In the genomic region with DNA sequence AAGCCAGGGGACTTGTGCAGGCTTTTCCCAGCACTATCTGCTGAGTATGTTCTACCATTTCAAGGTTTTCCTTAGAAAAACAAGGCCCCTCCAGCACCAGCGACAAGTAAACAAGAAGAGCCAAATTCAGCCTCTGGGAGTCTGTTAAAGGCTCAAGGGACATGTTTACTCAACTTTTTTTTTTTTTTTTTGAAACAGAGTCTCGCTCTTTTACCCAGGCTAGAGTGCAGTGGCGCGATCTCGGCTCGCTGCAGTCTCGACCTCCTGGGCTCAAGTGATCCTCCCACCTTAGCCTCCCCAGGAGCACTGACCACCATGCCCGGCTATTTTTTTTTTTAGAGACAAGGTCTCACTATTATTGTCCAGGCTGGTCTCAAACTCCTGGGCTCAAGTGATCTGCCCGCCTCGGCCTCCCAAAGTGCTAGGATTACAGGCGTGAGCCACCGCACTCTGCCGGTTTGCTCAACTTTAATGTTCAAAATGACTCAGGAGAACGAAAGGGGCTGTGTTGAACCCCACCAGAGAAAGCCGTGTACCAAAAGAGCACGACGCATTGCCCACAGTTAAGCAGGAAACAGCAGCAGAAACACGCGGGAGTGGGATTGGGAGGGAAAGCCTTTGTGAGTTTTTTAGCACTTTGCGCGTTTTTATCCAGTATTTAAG, we compare ENCODE assay signal across 8 cellular contexts. TPM values are rescaled to one million over a fixed set of nuclear protein-coding genes. Genes with fewer than 3 reads are reported as not detected.
A peak's percentile ranks its signal among the peaks of the same experiment; 100 is the strongest.
DNase-seq lines count a peak whose midpoint lies in the region; ATAC-seq and TF ChIP-seq lines count a peak whose summit lies in the region.

No MANE protein-coding gene starts in this region.

- no peaks in the 10 kb centered on the region for H3K27me3 ChIP-seq in rectal smooth muscle tissue (ENCODE audit: control insufficient read depth, insufficient read depth, low read length)

- peak; percentile 33 for ATAC-seq in GM18511 (IDR thresholded peaks at IDR 0.05; ENCODE audit: unreplicated experiment)
- peak; percentile 34 for ATAC-seq in HG03025 (IDR thresholded peaks at IDR 0.05; ENCODE audit: low FRiP score, unreplicated experiment)

- no peak for TF ChIP-seq CTCF in fibroblast of mammary gland (conservative IDR thresholded peaks at IDR 0.05; ENCODE audit: control insufficient read depth, insufficient read depth, low read depth, low read length)
- no peak for TF ChIP-seq CTCF in GM13976 (IDR thresholded peaks at IDR 0.05; ENCODE audit: borderline replicate concordance, control extremely low read depth, extremely low read depth, insufficient read depth, missing control alignments)

- H3K4me3 Mint-ChIP-seq in activated CD4-positive, alpha-beta T cell treated with anti-CD3 and anti-CD28 coated beads, Interleukin-2, amount 10 ng/mL, durations not matched to agents 24 days and 14 days = peak overlapping the region; percentile 98

- H3K36me3 Mint-ChIP-seq in activated CD4-positive, alpha-beta T cell treated with anti-CD3 and anti-CD28 coated beads, Interleukin-2, amount 10 ng/mL, durations not matched to agents 24 days and 14 days (ENCODE audit: low read depth) = peaks cover 28% of the 10 kb centered on the region

- H3K4me3 ChIP-seq in fibroblast of mammary gland (ENCODE audit: control insufficient read depth, low read depth, low read length) (peak overlapping the region; percentile 96), rectal smooth muscle tissue (ENCODE audit: low read length) (peak overlapping the region; percentile 96)

- H3K27ac ChIP-seq in rectal smooth muscle tissue (ENCODE audit: low read depth, low read length) = peak overlapping the region; percentile 96

- H3K36me3 ChIP-seq in rectal smooth muscle tissue (ENCODE audit: control insufficient read depth, insufficient read depth, low read length) = no peaks in the 10 kb centered on the region

- no peaks in the 10 kb centered on the region for H3K9me3 Mint-ChIP-seq in activated CD4-positive, alpha-beta T cell treated with anti-CD3 and anti-CD28 coated beads, Interleukin-2, amount 10 ng/mL, durations not matched to agents 24 days and 14 days

- peak overlapping the region; percentile 99 for H3K27ac Mint-ChIP-seq in activated CD4-positive, alpha-beta T cell treated with anti-CD3 and anti-CD28 coated beads, Interleukin-2, amount 10 ng/mL, durations not matched to agents 24 days and 14 days

- no peaks in the 10 kb centered on the region for H3K27me3 Mint-ChIP-seq in activated CD4-positive, alpha-beta T cell treated with anti-CD3 and anti-CD28 coated beads, Interleukin-2, amount 10 ng/mL, durations not matched to agents 24 days and 14 days

- peaks cover 39% of the 10 kb centered on the region for H3K4me1 Mint-ChIP-seq in activated CD4-positive, alpha-beta T cell treated with anti-CD3 and anti-CD28 coated beads, Interleukin-2, amount 10 ng/mL, durations not matched to agents 24 days and 14 days

- in situ Hi-C loops in GM13976 (cut with MboI; ENCODE audit: low sequenced_read_pairs, unreplicated experiment) = no loop called here

- peak overlapping the region; percentile 82 for H3K9ac ChIP-seq in rectal smooth muscle tissue (ENCODE audit: low read length)

- peaks cover 3% of the 10 kb centered on the region for H3K4me1 ChIP-seq in rectal smooth muscle tissue (ENCODE audit: control insufficient read depth, insufficient read depth, low read length)

- intact Hi-C loops in activated CD4-positive, alpha-beta T cell treated with anti-CD3 and anti-CD28 coated beads, Interleukin-2, amount 10 ng/mL, durations not matched to agents 24 days and 14 days (cut with micrococcal nuclease) = loop anchor here (1.0 to 5.0 kb wide), 10 partner anchors 13 to 479 kb away; a partner anchor contains a TSS

- no peak for DNase-seq in activated CD4-positive, alpha-beta T cell treated with anti-CD3 and anti-CD28 coated beads, Interleukin-2, amount 10 ng/mL, durations not matched to agents 24 days and 14 days
- DNase-seq in fibroblast of mammary gland (ENCODE audit: low read depth) (peak; percentile 43), GM13976 (ENCODE audit: low spot score) (no peak), kidney tubule cell (ENCODE audit: low spot score) (no peak), Ammon's horn (ENCODE audit: low spot score) (no peak)

RNA-seq across cellular contexts. Expression of a gene that starts 0.8 kb away (rescaled TPM):
- total RNA-seq in activated CD4-positive, alpha-beta T cell treated with anti-CD3 and anti-CD28 coated beads, Interleukin-2, amount 10 ng/mL, durations not matched to agents 24 days and 14 days = 179 and 180 TPM in 2 replicates

RNA-seq across cellular contexts. Expression of a gene that starts 12.3 kb away (rescaled TPM):
- 58.1 and 63.0 TPM in 2 replicates for total RNA-seq in activated CD4-positive, alpha-beta T cell treated with anti-CD3 and anti-CD28 coated beads, Interleukin-2, amount 10 ng/mL, durations not matched to agents 24 days and 14 days

RNA-seq across cellular contexts. Expression of a gene that starts 29.5 kb away (rescaled TPM):
- 25.6 and 27.3 TPM in 2 replicates for total RNA-seq in activated CD4-positive, alpha-beta T cell treated with anti-CD3 and anti-CD28 coated beads, Interleukin-2, amount 10 ng/mL, durations not matched to agents 24 days and 14 days
